ENCODE assay signal across 8 cellular contexts in the genomic region with DNA sequence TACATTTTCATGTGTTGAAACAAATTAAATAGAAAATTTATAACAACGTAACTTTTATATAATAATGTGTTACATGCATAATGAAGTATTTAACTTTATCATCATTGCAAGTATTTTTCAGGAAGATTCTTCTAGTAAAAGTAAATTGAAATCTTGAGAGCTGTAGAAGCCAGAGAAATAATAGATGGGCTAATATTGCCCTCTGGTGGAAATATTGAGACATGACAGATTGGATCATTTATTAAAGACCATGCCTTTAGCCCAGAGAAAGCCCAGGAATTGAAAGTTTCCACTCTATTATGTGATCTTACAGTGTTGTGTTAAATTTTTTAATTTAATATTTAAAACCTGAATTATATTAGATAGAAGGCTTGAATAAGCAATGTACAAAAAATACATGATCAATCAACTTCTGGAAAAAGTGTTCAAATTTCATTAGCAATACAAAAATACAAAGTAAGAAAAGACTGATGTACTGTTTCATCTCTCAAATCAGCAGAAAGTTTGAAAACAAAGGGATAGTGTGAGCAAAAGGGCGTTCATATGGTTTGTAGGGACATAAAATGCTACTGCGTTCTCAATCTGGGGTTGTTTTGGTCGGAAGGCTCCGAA. TPM values are rescaled to one million over a fixed set of nuclear protein-coding genes. Genes with fewer than 3 reads are reported as not detected.
A peak's percentile ranks its signal among the peaks of the same experiment; 100 is the strongest.
DNase-seq lines count a peak whose midpoint lies in the region; ATAC-seq, FAIRE-seq and TF ChIP-seq lines count a peak whose summit lies in the region.

No MANE protein-coding gene starts in this region.

- H3K4me2 ChIP-seq in HCT116 (ENCODE audit: low read length) (no peak overlapping the region), astrocyte (ENCODE audit: low read length) (no peak overlapping the region)

- H3K27ac ChIP-seq in HCT116 (ENCODE audit: low read depth, low read length) (no peak overlapping the region), astrocyte (ENCODE audit: low read depth, low read length) (no peak overlapping the region), upper lobe of left lung (no peak overlapping the region)

- no peak for FAIRE-seq in astrocyte (lab: Jason Lieb, UNC)

- TF ChIP-seq CTCF in HCT116 (IDR thresholded peaks at IDR 0.05 in 2 of 3, conservative IDR thresholded peaks at IDR 0.05 in 1 of 3; ENCODE audit: borderline replicate concordance in 1 of 3, insufficient read depth in 1 of 3, low read depth in 2 of 3, low read length in 2 of 3) (peak; percentile 42 to 70 (median 68)), astrocyte (IDR thresholded peaks at IDR 0.05; ENCODE audit: insufficient read depth, low read depth, low read length) (peak; percentile 54), upper lobe of left lung (IDR thresholded peaks at IDR 0.05) (peak; percentile 60 to 84 (median 78))

- no TSS peak for BruUV-seq in HCT116 (replicated peaks; lab: Mats Ljungman, UMichigan)

- H3K4me3 ChIP-seq in HCT116 (replicated peaks in 1 of 2; ENCODE audit: low read depth in 1 of 2, low read length in 2 of 2) (no peak overlapping the region), astrocyte (ENCODE audit: insufficient read depth, low read depth, low read length) (no peak overlapping the region), upper lobe of left lung (no peak overlapping the region)

- H3K4me1 ChIP-seq in HCT116 (ENCODE audit: control insufficient read depth in 1 of 2, insufficient read depth in 2 of 2, low read length in 2 of 2) (no peaks in the 10 kb centered on the region), astrocyte (ENCODE audit: insufficient read depth, low read length) (peaks cover 5% of the 10 kb centered on the region), upper lobe of left lung (peaks cover 0 to 4% (median 0%) of the 10 kb centered on the region in 4 donors)

- DNase-seq in EH (ENCODE audit: low read depth) (peak; percentile 60), HCT116 (ENCODE audit: low read depth, low spot score) (peak; percentile 34), NCI-H2081 treated with DMSO at 0.1 percent for 48 hours (lab: John Stamatoyannopoulos, UW) (peak; percentile 35), astrocyte (ENCODE audit: low read depth) (no peak), immature natural killer cell (peak; percentile 38 to 51 (median 43)), upper lobe of left lung (no peak)

- TF ChIP-seq POLR2A in HCT116 (IDR thresholded peaks at IDR 0.05; ENCODE audit: borderline replicate concordance, extremely low read depth, insufficient read depth, insufficient read length) (no peak), upper lobe of left lung (IDR thresholded peaks at IDR 0.05) (no peak)

- H3K79me2 ChIP-seq in HCT116 (ENCODE audit: insufficient read depth, low read length) (no peaks in the 10 kb centered on the region), astrocyte (ENCODE audit: insufficient read depth, low read length) (no peaks in the 10 kb centered on the region)

- intact Hi-C loops in HCT116 (cut with micrococcal nuclease), result loop anchor here (1.0 to 10.0 kb wide), 7 partner anchors 151 to 1259 kb away; no protein-coding TSS in a partner anchor

- H3K9ac ChIP-seq in HCT116 (ENCODE audit: low read length) (no peak overlapping the region), astrocyte (ENCODE audit: low read length) (no peak overlapping the region)

- H3K4me3 Mint-ChIP-seq in astrocyte (ENCODE audit: unreplicated experiment), result no peak overlapping the region
- H3K4me3 Mint-ChIP-seq in immature natural killer cell, result no peak overlapping the region

- H3K4me1 Mint-ChIP-seq in astrocyte (ENCODE audit: low read depth, unreplicated experiment), result peaks cover 6% of the 10 kb centered on the region
- no peaks in the 10 kb centered on the region for H3K4me1 Mint-ChIP-seq in immature natural killer cell

- no peaks in the 10 kb centered on the region for H3K36me3 Mint-ChIP-seq in astrocyte (ENCODE audit: low read depth, unreplicated experiment)
- H3K36me3 Mint-ChIP-seq in immature natural killer cell, result no peaks in the 10 kb centered on the region

- peak; percentile 87 for TF ChIP-seq RAD21 in HCT116 (IDR thresholded peaks at IDR 0.05; ENCODE audit: low read depth)

- RAD21 ChIA-PET in HCT116 (lab: Charles Lee; ENCODE audit: low non-redundant PET in 1 of 2, low total read pairs in 2 of 2, uncharacterized antibody in 2 of 2, unreplicated experiment in 2 of 2), result no interaction called here

- POLR2A ChIA-PET in HCT116 (lab: Charles Lee), result no interaction called here

- H3K27ac Mint-ChIP-seq in astrocyte (ENCODE audit: unreplicated experiment) (no peak overlapping the region), immature natural killer cell (no peak overlapping the region)

- H4K20me1 ChIP-seq in HCT116 (ENCODE audit: insufficient read depth) (no peaks in the 10 kb centered on the region), astrocyte (ENCODE audit: insufficient read depth, low read length) (no peaks in the 10 kb centered on the region)

- CTCF ChIA-PET in HCT116 (lab: Charles Lee), result interaction anchor here (0.7 to 2.8 kb wide), 4 partner anchors 149 to 715 kb away, joined by 4 to 16 read pairs (median 4); no protein-coding TSS in a partner anchor

- no peaks in the 10 kb centered on the region for H3K36me3 ChIP-seq in HCT116 (ENCODE audit: control insufficient read depth in 1 of 2, insufficient read depth in 2 of 2, low read length in 2 of 2)
- H3K36me3 ChIP-seq in astrocyte (ENCODE audit: insufficient read depth, low read length), result no peaks in the 10 kb centered on the region
- no peaks in the 10 kb centered on the region for H3K36me3 ChIP-seq in upper lobe of left lung

- no peaks in the 10 kb centered on the region for H3K9me2 ChIP-seq in HCT116 (ENCODE audit: insufficient read depth)

- WGBS in upper lobe of left lung, 2 donors, result 56 to 60% methylated on average over 5 of the region's 5 CpGs

- no peak for TF ChIP-seq EP300 in upper lobe of left lung (IDR thresholded peaks at IDR 0.05)

- H3K9me3 Mint-ChIP-seq in astrocyte (ENCODE audit: unreplicated experiment) (no peaks in the 10 kb centered on the region), immature natural killer cell (no peaks in the 10 kb centered on the region)

- H3K27me3 ChIP-seq in HCT116 (ENCODE audit: insufficient read depth, low read length) (no peaks in the 10 kb centered on the region), astrocyte (ENCODE audit: insufficient read depth, low read length) (no peaks in the 10 kb centered on the region), upper lobe of left lung (no peaks in the 10 kb centered on the region)

- no peaks in the 10 kb centered on the region for H3K9me3 ChIP-seq in HCT116 (ENCODE audit: control insufficient read depth in 1 of 2, insufficient read depth in 1 of 2, low read depth in 1 of 2, low read length in 2 of 2)
- H3K9me3 ChIP-seq in astrocyte (ENCODE audit: insufficient read depth, low read depth, low read length), result no peaks in the 10 kb centered on the region
- no peaks in the 10 kb centered on the region for H3K9me3 ChIP-seq in upper lobe of left lung

- ATAC-seq in HCT116, result no peak; the same call in 1 of the 2 replicates
- ATAC-seq in upper lobe of left lung (ENCODE audit: low FRiP score in 2 of 2), result peak in 1 of 2 donors; percentile 83
- no peak for ATAC-seq in HG03469 (IDR thresholded peaks at IDR 0.05; ENCODE audit: unreplicated experiment)
- ATAC-seq in HG03521 (IDR thresholded peaks at IDR 0.05; ENCODE audit: unreplicated experiment), result no peak

- H3K27me3 Mint-ChIP-seq in astrocyte (ENCODE audit: low read depth, unreplicated experiment), result no peaks in the 10 kb centered on the region
- peaks cover 1 to 4% (median 3%) of the 10 kb centered on the region in 3 donors for H3K27me3 Mint-ChIP-seq in immature natural killer cell (ENCODE audit: low read depth in 3 of 3)

- no peak overlapping the region for H2AFZ ChIP-seq in HCT116 (ENCODE audit: low read depth, low read length, poor library complexity, severe bottlenecking)
- no peak overlapping the region for H2AFZ ChIP-seq in astrocyte (ENCODE audit: low read depth, low read length)

TF ChIP-seq in HCT116, 20 proteins besides CTCF, POLR2A, EP300 and RAD21:
- TF ChIP-seq FOSL1 (IDR thresholded peaks at IDR 0.05; ENCODE audit: low read depth) (no peak), SIN3A (IDR thresholded peaks at IDR 0.05; ENCODE audit: low read depth) (no peak), CBX3 (IDR thresholded peaks at IDR 0.05; ENCODE audit: low read depth) (no peak), EGR1 (IDR thresholded peaks at IDR 0.05; ENCODE audit: low read depth) (no peak), JUND (IDR thresholded peaks at IDR 0.05) (no peak), POLR2AphosphoS5 (IDR thresholded peaks at IDR 0.05; ENCODE audit: low read depth, low read length) (no peak)

RNA-seq across cellular contexts. Expression of a gene that starts 52.7 kb away (rescaled TPM):
- total RNA-seq in HCT116 (2021; ENCODE audit: unreplicated experiment) (2.9 TPM), astrocyte (0.50 TPM in 1 of 2 replicates, not detected in the other), upper lobe of left lung (1 to 10 TPM in 1 of 6 donors, under 1 TPM in 2, not detected in 3; 0.46 to 1.1 (median 0.98) TPM)
- 2.3 and 3.5 TPM in 2 replicates for polyA plus RNA-seq in HCT116 (2012)
- 100 to 1,000 TPM in 1 of 3 donors, 10 to 100 TPM in 2; 57.5 to 153 (median 70.0) TPM for polyA plus RNA-seq in immature natural killer cell

Comparison
In these comparisons a context has a peak if more than half of its experiments do, and no peak if none do; other contexts are left out.
1. DNase-seq: peak in EH (single experiment), HCT116 (single experiment), NCI-H2081 treated with DMSO at 0.1 percent for 48 hours (single experiment) and immature natural killer cell (3 of 3); none in astrocyte (single experiment) and upper lobe of left lung (0 of 2).
2. Peak in every context shown above with its lines, with median percentiles within 50 percentile points of each other: CTCF ChIP-seq.